ENCODE assay signal across 28 cellular contexts in the genomic region with DNA sequence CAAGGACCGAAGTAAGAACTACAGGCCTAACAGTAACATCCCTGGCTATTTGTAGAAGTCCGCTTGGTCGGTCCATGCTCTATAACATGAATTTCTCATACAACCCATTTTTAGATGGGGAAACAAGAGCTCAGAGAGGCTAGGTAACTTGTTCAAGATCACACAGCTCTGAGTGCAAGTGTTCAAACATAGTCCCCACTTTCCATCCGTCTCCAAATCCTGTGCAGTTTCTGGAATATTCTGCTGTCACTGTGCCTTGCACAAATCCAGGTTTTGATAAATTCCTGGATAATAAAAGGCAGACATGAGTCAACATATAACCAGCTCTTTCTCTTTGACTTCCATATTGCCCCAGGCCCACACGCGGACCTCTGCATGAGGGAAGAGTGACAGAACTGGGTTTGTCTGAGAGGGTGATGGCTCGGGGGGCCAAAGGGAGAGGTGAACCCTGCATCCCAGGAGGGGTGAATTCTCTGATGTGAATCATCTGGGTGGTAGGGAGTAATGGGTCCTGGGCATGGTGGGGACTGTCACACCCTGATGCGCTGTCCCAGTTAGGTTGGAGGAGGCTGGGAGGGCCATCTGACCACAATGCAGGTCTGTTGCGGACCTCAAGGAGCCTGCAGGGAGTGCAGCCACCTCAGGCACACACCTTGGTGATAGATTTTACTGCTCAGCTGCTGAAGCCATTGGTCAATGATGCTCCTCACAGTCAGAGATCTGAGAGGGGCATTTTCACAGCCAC.
DNase-seq lines count a peak whose midpoint lies in the region; ATAC-seq and TF ChIP-seq lines count a peak whose summit lies in the region.
"Had no signal": no experiment of that assay in that cellular context is flagged by ENCODE, and none has a peak within 500 bp of the region (broad histone marks: within the 10 kb centered on the region; RNA-seq: fewer than 3 reads in every experiment).

No MANE protein-coding gene starts in this region.

- H3K27me3 ChIP-seq in Panc1 (ENCODE audit: control insufficient read depth, insufficient read depth, low read length), result no peaks in the 10 kb centered on the region
- H3K27me3 ChIP-seq in transverse colon, result no peaks in the 10 kb centered on the region
- H3K27me3 ChIP-seq: brain microvascular endothelial cell, pancreas, SJCRH30 had no signal

- no peaks in the 10 kb centered on the region for H3K9me3 Mint-ChIP-seq in activated CD4-positive, alpha-beta memory T cell treated with anti-CD3 and anti-CD28 coated beads for 36 hours
- no peaks in the 10 kb centered on the region for H3K9me3 Mint-ChIP-seq in activated CD4-positive, alpha-beta memory T cell treated with anti-CD3 and anti-CD28 coated beads, Interleukin-2, amount 10 ng/mL, durations not matched to agents 7 days and 5 days
- no peaks in the 10 kb centered on the region for H3K9me3 Mint-ChIP-seq in memory B cell
- H3K9me3 Mint-ChIP-seq: HFFc6; stimulated activated naive CD8-positive, alpha-beta T cell treated with anti-CD3 and anti-CD28 coated beads, Interleukin-15, Interleukin-2, amounts not matched to agents 100 ng/mL and 50 ng/mL, for 24 hours had no signal

- H3K36me3 ChIP-seq in Panc1 (ENCODE audit: control insufficient read depth, insufficient read depth, low read length) (no peaks in the 10 kb centered on the region), transverse colon (no peaks in the 10 kb centered on the region)
- H3K36me3 ChIP-seq: brain microvascular endothelial cell, pancreas, SJCRH30 had no signal

- H3K27ac ChIP-seq in Panc1 (ENCODE audit: low read length), result peak overlapping the region; percentile 90
- no peak overlapping the region for H3K27ac ChIP-seq in transverse colon
- H3K27ac ChIP-seq: 22Rv1, brain microvascular endothelial cell, pancreas, SJCRH30, skin epidermis had no signal

- H3K27me3 Mint-ChIP-seq in activated CD4-positive, alpha-beta memory T cell treated with anti-CD3 and anti-CD28 coated beads for 36 hours, result peaks cover 30% of the 10 kb centered on the region
- H3K27me3 Mint-ChIP-seq in activated CD4-positive, alpha-beta memory T cell treated with anti-CD3 and anti-CD28 coated beads, Interleukin-2, amount 10 ng/mL, durations not matched to agents 7 days and 5 days, result peaks cover 22% of the 10 kb centered on the region
- no peaks in the 10 kb centered on the region for H3K27me3 Mint-ChIP-seq in memory B cell

- intact Hi-C loops in activated CD4-positive, alpha-beta memory T cell treated with anti-CD3 and anti-CD28 coated beads for 36 hours (cut with micrococcal nuclease), result no loop called here
- intact Hi-C loops in Panc1 (cut with micrococcal nuclease; ENCODE audit: unreplicated experiment) (loop anchor here (5.0 kb wide), 1 partner anchor 78 kb away; no protein-coding TSS in a partner anchor), transverse colon (cut with DNase I; ENCODE audit: low total_unique reads) (no loop called here)

- POLR2A ChIA-PET in activated CD4-positive, alpha-beta memory T cell treated with anti-CD3 and anti-CD28 coated beads for 36 hours (lab: Charles Lee), result no interaction called here
- POLR2A ChIA-PET in activated CD4-positive, alpha-beta memory T cell treated with anti-CD3 and anti-CD28 coated beads, Interleukin-2, amount 10 ng/mL, durations not matched to agents 7 days and 5 days (lab: Charles Lee), result no interaction called here
- POLR2A ChIA-PET in Panc1 (lab: Charles Lee), result no interaction called here

- no peaks in the 10 kb centered on the region for H3K36me3 Mint-ChIP-seq in activated CD4-positive, alpha-beta memory T cell treated with anti-CD3 and anti-CD28 coated beads for 36 hours
- H3K36me3 Mint-ChIP-seq in activated CD4-positive, alpha-beta memory T cell treated with anti-CD3 and anti-CD28 coated beads, Interleukin-2, amount 10 ng/mL, durations not matched to agents 7 days and 5 days (ENCODE audit: low read depth), result no peaks in the 10 kb centered on the region
- H3K36me3 Mint-ChIP-seq in memory B cell, result no peaks in the 10 kb centered on the region

- no peak overlapping the region for H3K4me3 ChIP-seq in Panc1 (ENCODE audit: low read depth in 2 of 2, low read length in 2 of 2)
- H3K4me3 ChIP-seq in transverse colon, result no peak overlapping the region
- H3K4me3 ChIP-seq: pancreas, SJCRH30, skin epidermis had no signal

- TF ChIP-seq CTCF in Panc1 (IDR thresholded peaks at IDR 0.05) (no peak), transverse colon (IDR thresholded peaks at IDR 0.05) (no peak)

- DNase-seq in activated CD4-positive, alpha-beta memory T cell treated with anti-CD3 and anti-CD28 coated beads for 36 hours, result peak; percentile 4
- DNase-seq in activated CD4-positive, alpha-beta memory T cell treated with anti-CD3 and anti-CD28 coated beads, Interleukin-2, amount 10 ng/mL, durations not matched to agents 7 days and 5 days, result no peak
- no peak for DNase-seq in Panc1 (ENCODE audit: low read depth, low spot score)
- DNase-seq in memory B cell (ENCODE audit: low spot score in 2 of 2), result peak in 1 of 2 donors; percentile 11
- peak; percentile 4 for DNase-seq in transverse colon
- DNase-seq in kidney tubule cell (ENCODE audit: low spot score), result no peak
- DNase-seq in C1 segment of cervical spinal cord (lab: John Stamatoyannopoulos, UW), result no peak
- DNase-seq: activated CD4-positive, alpha-beta T cell treated with anti-CD3 and anti-CD28 coated beads for 4 hours; activated naive CD4-positive, alpha-beta T cell treated with anti-CD3 and anti-CD28 coated beads, Interleukin-2, amount 50 U/mL, for 16 hours; amygdala; brain microvascular endothelial cell; Calu3; DMS79 treated with DMSO at 0.1 percent for 48 hours; GF-D8; HFFc6; hippocampal formation; KBM-7; left cardiac atrium; NCI-H1092 treated with DMSO at 0.1 percent for 48 hours; NCI-H187; NCI-H2171; SJCRH30; T-helper 9 cell had no signal

- CTCF ChIA-PET in activated CD4-positive, alpha-beta memory T cell treated with anti-CD3 and anti-CD28 coated beads for 36 hours (lab: Charles Lee), result interaction anchor here (0.5 to 5.7 kb wide), 6 partner anchors 8 to 245 kb away, joined by 3 to 68 read pairs (median 3); no protein-coding TSS in a partner anchor
- CTCF ChIA-PET in activated CD4-positive, alpha-beta memory T cell treated with anti-CD3 and anti-CD28 coated beads, Interleukin-2, amount 10 ng/mL, durations not matched to agents 7 days and 5 days (lab: Charles Lee), result interaction anchor here (1.0 to 6.4 kb wide), 2 partner anchors 12 to 58 kb away, joined by 3 to 41 read pairs; no protein-coding TSS in a partner anchor
- CTCF ChIA-PET in Panc1 (lab: Charles Lee), result interaction anchor here (0.5 kb wide), 1 partner anchor 157 kb away, joined by 10 read pairs; no protein-coding TSS in a partner anchor

- H3K27ac Mint-ChIP-seq in activated CD4-positive, alpha-beta memory T cell treated with anti-CD3 and anti-CD28 coated beads for 36 hours, result no peak overlapping the region
- no peak overlapping the region for H3K27ac Mint-ChIP-seq in activated CD4-positive, alpha-beta memory T cell treated with anti-CD3 and anti-CD28 coated beads, Interleukin-2, amount 10 ng/mL, durations not matched to agents 7 days and 5 days
- H3K27ac Mint-ChIP-seq in memory B cell, result peak overlapping the region; percentile 91
- H3K27ac Mint-ChIP-seq: stimulated activated naive CD8-positive, alpha-beta T cell treated with anti-CD3 and anti-CD28 coated beads, Interleukin-15, Interleukin-2, amounts not matched to agents 100 ng/mL and 50 ng/mL, for 24 hours had no signal

- ATAC-seq in Panc1, result no peak
- ATAC-seq in memory B cell (ENCODE audit: low read depth), result no peak
- ATAC-seq in GM18909 (IDR thresholded peaks at IDR 0.05; ENCODE audit: poor library complexity, unreplicated experiment), result no peak
- ATAC-seq: left cardiac atrium had no signal

- TF ChIP-seq EP300 in transverse colon (IDR thresholded peaks at IDR 0.05; ENCODE audit: low read depth), result no peak

- H3K4me3 Mint-ChIP-seq in activated CD4-positive, alpha-beta memory T cell treated with anti-CD3 and anti-CD28 coated beads for 36 hours, result no peak overlapping the region
- no peak overlapping the region for H3K4me3 Mint-ChIP-seq in activated CD4-positive, alpha-beta memory T cell treated with anti-CD3 and anti-CD28 coated beads, Interleukin-2, amount 10 ng/mL, durations not matched to agents 7 days and 5 days
- no peak overlapping the region for H3K4me3 Mint-ChIP-seq in memory B cell
- H3K4me3 Mint-ChIP-seq: HFFc6; stimulated activated naive CD8-positive, alpha-beta T cell treated with anti-CD3 and anti-CD28 coated beads, Interleukin-15, Interleukin-2, amounts not matched to agents 100 ng/mL and 50 ng/mL, for 24 hours had no signal

- in situ Hi-C loops in Panc1 (cut with HindIII; ENCODE audit: low pct_unique_long_range_greater_than_20kb, low sequenced_read_pairs) (no loop called here), transverse colon (cut with MboI; ENCODE audit: low pct_ligation_motif_present in 1 of 4, low pct_unique_long_range_greater_than_20kb in 1 of 4, low sequenced_read_pairs in 3 of 4) (loop anchor here in 2 of 4 donors (10.0 kb wide), 1 partner anchor 259 kb away; no protein-coding TSS in a partner anchor)

- BruUV-seq in Panc1 (replicated peaks; lab: Mats Ljungman, UMichigan), result no TSS peak

- TF ChIP-seq POLR2A in transverse colon (IDR thresholded peaks at IDR 0.05), result no peak

- H3K9me3 ChIP-seq in Panc1 (ENCODE audit: control insufficient read depth, insufficient read depth, low read depth, low read length) (no peaks in the 10 kb centered on the region), transverse colon (no peaks in the 10 kb centered on the region)
- H3K9me3 ChIP-seq: pancreas, SJCRH30 had no signal

- no peaks in the 10 kb centered on the region for H3K4me1 Mint-ChIP-seq in activated CD4-positive, alpha-beta memory T cell treated with anti-CD3 and anti-CD28 coated beads for 36 hours (ENCODE audit: low read depth)
- peaks cover 12% of the 10 kb centered on the region for H3K4me1 Mint-ChIP-seq in activated CD4-positive, alpha-beta memory T cell treated with anti-CD3 and anti-CD28 coated beads, Interleukin-2, amount 10 ng/mL, durations not matched to agents 7 days and 5 days
- peaks cover 33% of the 10 kb centered on the region for H3K4me1 Mint-ChIP-seq in memory B cell

- WGBS in transverse colon (ENCODE audit: low coverage in 1 of 2), 2 donors, result 89 to 94% methylated on average over 3 to 9 of the region's 9 CpGs

- H3K4me1 ChIP-seq in Panc1 (ENCODE audit: control insufficient read depth, insufficient read depth, low read length), result peaks cover 51% of the 10 kb centered on the region
- H3K4me1 ChIP-seq in transverse colon, result peaks cover 0 to 10% (median 2%) of the 10 kb centered on the region in 4 donors
- H3K4me1 ChIP-seq: pancreas, SJCRH30 had no signal

Comparison
In these comparisons a context has a peak if more than half of its experiments do, and no peak if none do; other contexts are left out.
1. DNase-seq: peak in activated CD4-positive, alpha-beta memory T cell treated with anti-CD3 and anti-CD28 coated beads for 36 hours (single experiment) and transverse colon (single experiment); none in activated CD4-positive, alpha-beta memory T cell treated with anti-CD3 and anti-CD28 coated beads, Interleukin-2, amount 10 ng/mL, durations not matched to agents 7 days and 5 days (single experiment), Panc1 (single experiment), kidney tubule cell (single experiment) and C1 segment of cervical spinal cord (0 of 14).